8 cellular contexts compared by ENCODE assay signal in genomic region chrX:136766785-136767103, GRCh38. TPM values are rescaled to one million over a fixed set of nuclear protein-coding genes. Genes with fewer than 3 reads are reported as not detected.
A peak's percentile ranks its signal among the peaks of the same experiment; 100 is the strongest.
DNase-seq lines count a peak whose midpoint lies in the region; ATAC-seq, FAIRE-seq and TF ChIP-seq lines count a peak whose summit lies in the region.

No MANE protein-coding gene starts in this region.

- H3K36me3 ChIP-seq in bronchial epithelial cell (ENCODE audit: control insufficient read depth, insufficient read depth, low read length) (no peaks in the 10 kb centered on the region), mesodermal cell (ENCODE audit: control insufficient read depth, insufficient read depth, low read length) (no peaks in the 10 kb centered on the region)

- H3K4me1 ChIP-seq in mesodermal cell (ENCODE audit: control insufficient read depth, insufficient read depth, low read length, poor library complexity, severe bottlenecking) = no peaks in the 10 kb centered on the region

- ATAC-seq in HG03025 (IDR thresholded peaks at IDR 0.05; ENCODE audit: low FRiP score, unreplicated experiment) = peak; percentile 7
- no peak for ATAC-seq in GM19452 (IDR thresholded peaks at IDR 0.05; ENCODE audit: unreplicated experiment)

- TF ChIP-seq CTCF in AG04450 (IDR thresholded peaks at IDR 0.05; ENCODE audit: low read depth, low read length) = no peak
- TF ChIP-seq CTCF in bronchial epithelial cell (IDR thresholded peaks at IDR 0.05; ENCODE audit: insufficient read depth, low read length, severe bottlenecking) = no peak

- H3K27me3 ChIP-seq in AG04450 (ENCODE audit: control insufficient read depth, insufficient read depth, low read length) = no peaks in the 10 kb centered on the region
- H3K27me3 ChIP-seq in bronchial epithelial cell (ENCODE audit: control insufficient read depth, insufficient read depth, low read length) = no peaks in the 10 kb centered on the region

- CTCF ChIA-PET in AG04450 (lab: Charles Lee) = interaction anchor here (0.7 kb wide), 1 partner anchor 426 kb away, joined by 3 read pairs; no protein-coding TSS in a partner anchor

- H3K9me3 ChIP-seq in AG04450 (ENCODE audit: control insufficient read depth, insufficient read depth, low read length) (no peaks in the 10 kb centered on the region), mesodermal cell (ENCODE audit: control insufficient read depth, low read length) (no peaks in the 10 kb centered on the region)

- peak overlapping the region; percentile 57 for H3K4me3 ChIP-seq in AG04450 (ENCODE audit: low read depth, low read length)
- H3K4me3 ChIP-seq in bronchial epithelial cell (ENCODE audit: low read depth, low read length) = peak overlapping the region; percentile 48
- H3K4me3 ChIP-seq in mesodermal cell (ENCODE audit: extremely low read depth, insufficient read depth, low read length, poor library complexity, severe bottlenecking) = peak overlapping the region; percentile 48

- 0% methylated on average over 2 to 6 of the region's 19 CpGs for WGBS in mesodermal cell (ENCODE audit: insufficient coverage in 2 of 2), 2 experiments

- H3K27ac ChIP-seq in AG04450 (ENCODE audit: low read depth, low read length) = no peak overlapping the region
- H3K27ac ChIP-seq in mesodermal cell (ENCODE audit: low read depth, low read length, severe bottlenecking) = no peak overlapping the region

- POLR2A ChIA-PET in AG04450 (lab: Yijun Ruan, JAX) = interaction anchor here (1.1 kb wide), 1 partner anchor 113 kb away, joined by 3 read pairs; no protein-coding TSS in a partner anchor

- no peak for FAIRE-seq in bronchial epithelial cell (lab: Jason Lieb, UNC)

- DNase-seq in AG04450 (ENCODE audit: low read depth, low spot score) (no peak), bronchial epithelial cell (ENCODE audit: low read depth) (no peak), occipital lobe (lab: John Stamatoyannopoulos, UW) (no peak), NCI-H128 (lab: John Stamatoyannopoulos, UW; ENCODE audit: unreplicated experiment) (no peak), NCI-H345 treated with DMSO at 0.1 percent for 48 hours (lab: John Stamatoyannopoulos, UW; ENCODE audit: unreplicated experiment) (no peak)

RNA-seq across cellular contexts. Expression of gene ARHGEF6, which starts 14.0 kb away (rescaled TPM):
- 5.6 and 6.8 TPM in 2 replicates for polyA plus RNA-seq in AG04450 (2011; rRNA removed)
- 3.2 and 5.2 TPM in 2 replicates for polyA minus RNA-seq in AG04450 (2011; rRNA and poly(A)+ RNA removed)
- total RNA-seq in bronchial epithelial cell (0.26 and 0.77 TPM in 2 replicates), occipital lobe (23.1 TPM)
- 10.2 TPM for polyA plus RNA-seq in mesodermal cell (2013, experiment 1 of 2)
- 9.1 TPM for polyA plus RNA-seq in mesodermal cell (2013, experiment 2 of 2)

Comparison
In these comparisons a context has a peak if more than half of its experiments do, and no peak if none do; other contexts are left out.
1. RNA of gene ARHGEF6, which starts 14.0 kb away (total RNA-seq): 23.1 TPM in occipital lobe (single experiment); 0.26 to 0.77 TPM in bronchial epithelial cell; every median in the first group is over 10 times any median in the second.
2. Peak in every context shown above with its lines, with median percentiles within 50 percentile points of each other: H3K4me3 ChIP-seq.